In genomic region chr1:151008244-151009205, GRCh38 we compare ENCODE assay signal across 8 cellular contexts. TPM values are rescaled to one million over a fixed set of nuclear protein-coding genes. Genes with fewer than 3 reads are reported as not detected.
DNase-seq lines count a peak whose midpoint lies in the region; ATAC-seq and TF ChIP-seq lines count a peak whose summit lies in the region.

PRUNE1 (plus strand) TSS chr1:151008449; CDS start chr1:151008633, 184 bp downstream.

- peaks cover 0 to 7% (median 0%) of the 10 kb centered on the region in 11 experiments; a peak in 1 of 22 replicates for H4K20me1 ChIP-seq in BLaER1 treated with 17β-estradiol and CSF1 and Interleukin-3, amounts not matched to agents 10 nM and 100 nM

- ATAC-seq in GM19452 (IDR thresholded peaks at IDR 0.05; ENCODE audit: unreplicated experiment) (peak; percentile 67), lower lobe of right lung (peak; percentile 95 to 97)

- H3K4me3 ChIP-seq in BLaER1 treated with 17β-estradiol and CSF1 and Interleukin-3, amounts not matched to agents 10 nM and 100 nM, result peak within 1 kb of the TSS; percentile 68 to 83 (median 77)
- peak within 1 kb of the TSS; percentile 87 for H3K4me3 ChIP-seq in ectodermal cell (ENCODE audit: insufficient read depth, low read depth, low read length)
- H3K4me3 ChIP-seq in lower lobe of right lung, result peak within 1 kb of the TSS; percentile 78

- H3K9me3 ChIP-seq in BLaER1 treated with 17β-estradiol and CSF1 and Interleukin-3, amounts not matched to agents 10 nM and 100 nM (replicated peaks in 1 of 11), result no peaks in the 10 kb centered on the region
- no peaks in the 10 kb centered on the region for H3K9me3 ChIP-seq in ectodermal cell (ENCODE audit: control insufficient read depth, low read length)
- H3K9me3 ChIP-seq in lower lobe of right lung, result no peaks in the 10 kb centered on the region

- intact Hi-C loops in lower lobe of right lung (cut with DNase I), result no loop called here

- peak within 1 kb of the TSS; percentile 68 to 90 (median 80) for H3K27ac ChIP-seq in BLaER1 treated with 17β-estradiol and CSF1 and Interleukin-3, amounts not matched to agents 10 nM and 100 nM
- H3K27ac ChIP-seq in ectodermal cell (ENCODE audit: insufficient read depth, low read depth, low read length, poor library complexity, severe bottlenecking), result peak within 1 kb of the TSS; percentile 93
- peak within 1 kb of the TSS; percentile 91 for H3K27ac ChIP-seq in lower lobe of right lung

- H3K9ac ChIP-seq in BLaER1 treated with 17β-estradiol and CSF1 and Interleukin-3, amounts not matched to agents 10 nM and 100 nM, result peak within 1 kb of the TSS; percentile 73 to 87 (median 83)

- TF ChIP-seq CTCF in lower lobe of right lung (IDR thresholded peaks at IDR 0.05), result no peak

- H3K4me2 ChIP-seq in BLaER1 treated with 17β-estradiol and CSF1 and Interleukin-3, amounts not matched to agents 10 nM and 100 nM, result peak within 1 kb of the TSS; percentile 83 to 97 (median 94)

- peaks cover 83 to 93% (median 90%) of the 10 kb centered on the region in 10 experiments for H3K4me1 ChIP-seq in BLaER1 treated with 17β-estradiol and CSF1 and Interleukin-3, amounts not matched to agents 10 nM and 100 nM
- peaks cover 9% of the 10 kb centered on the region for H3K4me1 ChIP-seq in ectodermal cell (ENCODE audit: control insufficient read depth, insufficient read depth, low read length)
- H3K4me1 ChIP-seq in lower lobe of right lung, result peaks cover 80% of the 10 kb centered on the region

- WGBS in ectodermal cell, 2 experiments, result 2 to 4% methylated on average over 69 of the region's 69 CpGs

- peaks cover 0 to 8% (median 0%) of the 10 kb centered on the region in 11 experiments; a peak in 2 of 22 replicates for H3K36me3 ChIP-seq in BLaER1 treated with 17β-estradiol and CSF1 and Interleukin-3, amounts not matched to agents 10 nM and 100 nM
- H3K36me3 ChIP-seq in ectodermal cell (ENCODE audit: control insufficient read depth, insufficient read depth, low read length) (no peaks in the 10 kb centered on the region), lower lobe of right lung (no peaks in the 10 kb centered on the region)

- DNase-seq in HT-29 (ENCODE audit: low spot score) (peak; percentile 99), lower lobe of right lung (peak; percentile 99)
- peak; percentile 93 for DNase-seq in NK-92 treated with Interleukin-12 subunit alpha and Interleukin-12 subunit beta, amount 100 ng/mL, for 24 hours (lab: John Stamatoyannopoulos, UW)
- peak; percentile 94 to 96 for DNase-seq in activated CD8-positive, alpha-beta memory T cell treated with anti-CD3 and anti-CD28 coated beads for 1 hour (ENCODE audit: extremely low read depth in 1 of 2, low read depth in 1 of 2)
- DNase-seq in stimulated activated CD4-positive, alpha-beta T cell treated with anti-CD3 and anti-CD28 coated beads, TNF-alpha, amount 100 ng/mL, for 1 hour (ENCODE audit: low read depth in 3 of 3, low spot score in 1 of 3), result peak; percentile 87 to 92 (median 92)

- no peaks in the 10 kb centered on the region for H3K27me3 ChIP-seq in BLaER1 treated with 17β-estradiol and CSF1 and Interleukin-3, amounts not matched to agents 10 nM and 100 nM
- H3K27me3 ChIP-seq in ectodermal cell (ENCODE audit: control insufficient read depth, insufficient read depth, low read length, poor library complexity, severe bottlenecking), result no peaks in the 10 kb centered on the region
- no peaks in the 10 kb centered on the region for H3K27me3 ChIP-seq in lower lobe of right lung (ENCODE audit: low read depth)

RNA-seq across cellular contexts. Expression of gene PRUNE1, which starts in this region (rescaled TPM):
- total RNA-seq in HT-29 (2014; rRNA removed; shearing (Covaris generic)), result 9.3 and 15.4 TPM in 2 replicates
- polyA plus RNA-seq in ectodermal cell (2013, experiment 1 of 4), result 30.7 TPM
- polyA plus RNA-seq in ectodermal cell (2013, experiment 2 of 4), result 33.8 TPM
- 27.1 TPM for polyA plus RNA-seq in ectodermal cell (2013, experiment 3 of 4)
- polyA plus RNA-seq in ectodermal cell (2013, experiment 4 of 4), result 28.3 TPM
- 21.4 TPM for total RNA-seq in lower lobe of right lung

Comparison
In these comparisons a context has a peak if more than half of its experiments do, and no peak if none do; other contexts are left out.
1. Peak in every context shown above with its lines: DNase-seq, ATAC-seq, H3K4me3 ChIP-seq and H3K27ac ChIP-seq.